ENCODE assay signal across 36 cellular contexts in the genomic region with DNA sequence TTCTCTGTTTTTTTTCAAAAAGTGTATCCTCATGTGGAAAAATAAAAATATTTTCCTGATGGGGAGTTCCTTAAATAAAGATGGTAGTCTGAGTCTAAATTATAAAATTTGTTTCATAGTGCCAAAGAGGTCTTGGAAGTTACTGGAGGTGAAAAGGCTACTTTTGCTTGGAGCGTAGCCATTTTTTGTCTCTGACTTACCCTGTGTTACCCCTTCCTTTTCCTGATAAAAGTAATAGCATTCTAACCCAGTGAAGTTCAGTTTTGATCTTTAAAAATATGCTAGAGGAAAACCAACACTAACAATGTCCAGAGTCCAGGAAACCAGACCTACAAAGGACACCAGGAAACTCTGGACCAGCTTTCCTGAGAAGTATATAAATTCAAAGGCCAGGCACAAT.
"Had no signal": no experiment of that assay in that cellular context is flagged by ENCODE, and none has a peak within 500 bp of the region (broad histone marks: within the 10 kb centered on the region; RNA-seq: fewer than 3 reads in every experiment).

No MANE protein-coding gene starts in this region.

- H3K27ac Mint-ChIP-seq: activated B cell treated with CpG ODN at 0.5 μM for 24 hours; activated CD4-positive, alpha-beta memory T cell treated with anti-CD3 and anti-CD28 coated beads for 36 hours; activated CD4-positive, alpha-beta T cell treated with anti-CD3 and anti-CD28 coated beads, Interleukin-2, amount 10 ng/mL, durations not matched to agents 24 days and 14 days; activated CD8-positive, alpha-beta T cell treated with anti-CD3 and anti-CD28 coated beads for 36 hours; activated naive CD4-positive, alpha-beta T cell treated with anti-CD3 and anti-CD28 coated beads for 36 hours; activated naive CD4-positive, alpha-beta T cell treated with anti-CD3 and anti-CD28 coated beads, Interleukin-2, amount 50 U/mL, for 72 hours; activated naive CD8-positive, alpha-beta T cell treated with anti-CD3 and anti-CD28 coated beads for 36 hours; activated T-cell treated with anti-CD3 and anti-CD28 coated beads, Interleukin-2, amount 50 U/mL, for 72 hours; activated T-helper 1 cell treated with anti-CD3 and anti-CD28 coated beads, Interleukin-12 subunit alpha, Interleukin-12 subunit beta, Interleukin-2, Interleukin-4 antibody, amounts not matched to agents 30 ng/mL and 10 ng/mL and 1 ng/mL, durations not matched to agents 14 hours and 24 hours and 36 hours; activated T-helper 17 cell treated with anti-CD3 and anti-CD28 coated beads, Interleukin-2, amount 50 U/mL, for 72 hours; brain; T-helper 1 cell treated with Interleukin-12 subunit alpha and Interleukin-12 subunit beta and Interleukin-4 antibody, amounts not matched to agents 30 μg/mL and 1 μg/mL, for 36 hours; T-helper 2 cell treated with Interferon-gamma antibody and Interleukin-4, amounts not matched to agents 5 μg/mL and 100 μg/mL, for 36 hours had no signal

- H3K4me3 Mint-ChIP-seq: activated B cell treated with CpG ODN at 0.5 μM for 24 hours; activated CD4-positive, alpha-beta memory T cell treated with anti-CD3 and anti-CD28 coated beads for 36 hours; activated CD4-positive, alpha-beta T cell treated with anti-CD3 and anti-CD28 coated beads, Interleukin-2, amount 10 ng/mL, durations not matched to agents 24 days and 14 days; activated CD8-positive, alpha-beta T cell treated with anti-CD3 and anti-CD28 coated beads for 36 hours; activated naive CD4-positive, alpha-beta T cell treated with anti-CD3 and anti-CD28 coated beads for 36 hours; activated naive CD8-positive, alpha-beta T cell treated with anti-CD3 and anti-CD28 coated beads for 36 hours; activated T-cell treated with anti-CD3 and anti-CD28 coated beads, Interleukin-2, amount 50 U/mL, for 4 hours; activated T-cell treated with anti-CD3 and anti-CD28 coated beads, Interleukin-2, amount 50 U/mL, for 72 hours; activated T-helper 1 cell treated with anti-CD3 and anti-CD28 coated beads, Interleukin-12 subunit alpha, Interleukin-12 subunit beta, Interleukin-2, Interleukin-4 antibody, amounts not matched to agents 30 ng/mL and 10 ng/mL and 1 ng/mL, durations not matched to agents 14 hours and 24 hours and 36 hours; activated T-helper 17 cell treated with anti-CD3 and anti-CD28 coated beads, Interleukin-2, amount 50 U/mL, for 72 hours; brain; central memory CD8-positive, alpha-beta T cell; T-helper 1 cell treated with Interleukin-12 subunit alpha and Interleukin-12 subunit beta and Interleukin-4 antibody, amounts not matched to agents 30 μg/mL and 1 μg/mL, for 36 hours; T-helper 2 cell treated with Interferon-gamma antibody and Interleukin-4, amounts not matched to agents 5 μg/mL and 100 μg/mL, for 36 hours had no signal

- H3K36me3 Mint-ChIP-seq: activated naive CD4-positive, alpha-beta T cell treated with anti-CD3 and anti-CD28 coated beads, Interleukin-2, amount 50 U/mL, for 72 hours; brain had no signal

- H3K9me3 Mint-ChIP-seq: activated B cell treated with CpG ODN at 0.5 μM for 24 hours; activated CD4-positive, alpha-beta memory T cell treated with anti-CD3 and anti-CD28 coated beads for 36 hours; activated CD4-positive, alpha-beta T cell treated with anti-CD3 and anti-CD28 coated beads, Interleukin-2, amount 10 ng/mL, durations not matched to agents 24 days and 14 days; activated CD8-positive, alpha-beta T cell treated with anti-CD3 and anti-CD28 coated beads for 36 hours; activated naive CD4-positive, alpha-beta T cell treated with anti-CD3 and anti-CD28 coated beads for 36 hours; activated naive CD4-positive, alpha-beta T cell treated with anti-CD3 and anti-CD28 coated beads, Interleukin-2, amount 50 U/mL, for 72 hours; activated naive CD8-positive, alpha-beta T cell treated with anti-CD3 and anti-CD28 coated beads for 36 hours; activated T-cell treated with anti-CD3 and anti-CD28 coated beads, Interleukin-2, amount 50 U/mL, for 4 hours; activated T-cell treated with anti-CD3 and anti-CD28 coated beads, Interleukin-2, amount 50 U/mL, for 72 hours; activated T-helper 1 cell treated with anti-CD3 and anti-CD28 coated beads, Interleukin-12 subunit alpha, Interleukin-12 subunit beta, Interleukin-2, Interleukin-4 antibody, amounts not matched to agents 30 ng/mL and 10 ng/mL and 1 ng/mL, durations not matched to agents 14 hours and 24 hours and 36 hours; activated T-helper 17 cell treated with anti-CD3 and anti-CD28 coated beads, Interleukin-2, amount 50 U/mL, for 72 hours; brain; central memory CD8-positive, alpha-beta T cell; T-helper 1 cell treated with Interleukin-12 subunit alpha and Interleukin-12 subunit beta and Interleukin-4 antibody, amounts not matched to agents 30 μg/mL and 1 μg/mL, for 36 hours; T-helper 2 cell treated with Interferon-gamma antibody and Interleukin-4, amounts not matched to agents 5 μg/mL and 100 μg/mL, for 36 hours had no signal

- H3K4me1 Mint-ChIP-seq: brain had no signal

- H3K4me3 ChIP-seq: adrenal gland, cardiac muscle cell had no signal

- H3K27me3 Mint-ChIP-seq: activated B cell treated with CpG ODN at 0.5 μM for 24 hours; activated naive CD8-positive, alpha-beta T cell treated with anti-CD3 and anti-CD28 coated beads for 36 hours; brain; central memory CD8-positive, alpha-beta T cell had no signal

- H3K27ac ChIP-seq: adrenal gland, cardiac muscle cell, VCaP had no signal

- H3K36me3 ChIP-seq: adrenal gland, cardiac muscle cell had no signal

- H3K9me3 ChIP-seq: adrenal gland had no signal

- DNase-seq: activated B cell treated with CpG ODN at 0.5 μM for 24 hours; activated CD4-positive, alpha-beta memory T cell treated with anti-CD3 and anti-CD28 coated beads for 36 hours; activated CD4-positive, alpha-beta T cell treated with anti-CD3 and anti-CD28 coated beads for 4 hours; activated CD4-positive, alpha-beta T cell treated with anti-CD3 and anti-CD28 coated beads, Interleukin-2, amount 10 ng/mL, durations not matched to agents 24 days and 14 days; activated CD4-positive, alpha-beta T cell treated with anti-CD3 and anti-CD28 coated beads, Interleukin-2, amount 50 U/mL, for 1 hour; activated CD4-positive, alpha-beta T cell treated with anti-CD3 and anti-CD28 coated beads, Interleukin-2, amount 50 U/mL, for 4 hours; activated CD4-positive, CD25-positive, alpha-beta regulatory T cell treated with anti-CD3 and anti-CD28 coated beads, Interleukin-2, amount 50 U/mL, for 72 hours; activated CD8-positive, alpha-beta memory T cell treated with anti-CD3 and anti-CD28 coated beads, Interleukin-2, amount 50 U/mL, for 4 hours; activated CD8-positive, alpha-beta T cell treated with anti-CD3 and anti-CD28 coated beads for 36 hours; activated effector memory CD4-positive, alpha-beta T cell treated with anti-CD3 and anti-CD28 coated beads, Interleukin-2, amount 50 U/mL, for 16 hours; activated gamma-delta T cell treated with Interleukin-2 at 50 U/mL for 16 hours; activated naive CD4-positive, alpha-beta T cell; activated naive CD4-positive, alpha-beta T cell treated with anti-CD3 and anti-CD28 coated beads for 36 hours; activated naive CD4-positive, alpha-beta T cell treated with anti-CD3 and anti-CD28 coated beads, Interleukin-2, amount 50 U/mL, for 16 hours; activated naive CD8-positive, alpha-beta T cell treated with anti-CD3 and anti-CD28 coated beads for 36 hours; activated T-cell treated with anti-CD3 and anti-CD28 coated beads for 4 hours; activated T-cell treated with anti-CD3 and anti-CD28 coated beads, Interleukin-2, amount 50 U/mL, for 1 hour; activated T-cell treated with anti-CD3 and anti-CD28 coated beads, Interleukin-2, amount 50 U/mL, for 4 hours; activated T-cell treated with anti-CD3 and anti-CD28 coated beads, Interleukin-2, amount 50 U/mL, for 72 hours; adrenal gland; amniotic stem cell; aorta; caudate nucleus; cerebellar nuclear complex; T-helper 1 cell; T-helper 2 cell; T-helper 9 cell had no signal

- ATAC-seq: activated CD8-positive, alpha-beta T cell treated with anti-CD3 and anti-CD28 coated beads for 36 hours; activated naive CD4-positive, alpha-beta T cell treated with anti-CD3 and anti-CD28 coated beads, Interleukin-2, amount 50 U/mL, for 72 hours; activated T-cell treated with anti-CD3 and anti-CD28 coated beads, Interleukin-2, amount 50 U/mL, for 4 hours; activated T-cell treated with anti-CD3 and anti-CD28 coated beads, Interleukin-2, amount 50 U/mL, for 72 hours; activated T-helper 17 cell treated with anti-CD3 and anti-CD28 coated beads, Interleukin-2, amount 50 U/mL, for 72 hours had no signal
